ENCODE assay signal across 8 cellular contexts in genomic region chr7:112080441-112080840, GRCh38.
DNase-seq lines count a peak whose midpoint lies in the region; ATAC-seq and TF ChIP-seq lines count a peak whose summit lies in the region.

No MANE protein-coding gene starts in this region.

- H3K27ac ChIP-seq in dorsolateral prefrontal cortex: peak overlapping the region in 53 of 59 donors; percentile 5 to 80 (median 58)
- peak overlapping the region; percentile 97 for H3K27ac ChIP-seq in neutrophil
- H3K27ac ChIP-seq in neural progenitor cell: no peak overlapping the region

- no peak overlapping the region for H2AFZ ChIP-seq in neural progenitor cell (replicated peaks)

- H3K36me3 ChIP-seq in neutrophil (no peaks in the 10 kb centered on the region), neural progenitor cell (no peaks in the 10 kb centered on the region)

- no peak overlapping the region for H3K9ac ChIP-seq in neural progenitor cell

- H3K9me3 Mint-ChIP-seq in neural progenitor cell: no peaks in the 10 kb centered on the region

- H3K79me2 ChIP-seq in neural progenitor cell (ENCODE audit: low read depth): no peaks in the 10 kb centered on the region

- ATAC-seq in GM18508 (IDR thresholded peaks at IDR 0.05; ENCODE audit: insufficient read depth, unreplicated experiment) (peak; percentile 82), HG02678 (IDR thresholded peaks at IDR 0.05; ENCODE audit: unreplicated experiment) (peak; percentile 85)

- H3K36me3 Mint-ChIP-seq in neural progenitor cell: no peaks in the 10 kb centered on the region

- peaks cover 4% of the 10 kb centered on the region for H3K4me1 Mint-ChIP-seq in neural progenitor cell

- H3F3A ChIP-seq in neural progenitor cell (ENCODE audit: low read depth): no peaks in the 10 kb centered on the region

- peak; percentile 23 for DNase-seq in NCI-H187 treated with DMSO at 0.1 percent for 48 hours (lab: John Stamatoyannopoulos, UW)
- no peak for DNase-seq in dorsolateral prefrontal cortex
- no peak for DNase-seq in activated CD8-positive, alpha-beta memory T cell treated with anti-CD3 and anti-CD28 coated beads, Interleukin-2, amount 50 U/mL, for 48 hours
- no peak for DNase-seq in neural progenitor cell (ENCODE audit: low spot score)
- DNase-seq in activated naive CD4-positive, alpha-beta T cell treated with Interleukin-2 at 50 U/mL for 16 hours: no peak

- no peak overlapping the region for H3K4me3 Mint-ChIP-seq in neural progenitor cell

- no peaks in the 10 kb centered on the region for H4K20me1 ChIP-seq in neural progenitor cell (ENCODE audit: low read depth)

- H3K27me3 ChIP-seq in dorsolateral prefrontal cortex: no peaks in the 10 kb centered on the region
- H3K27me3 ChIP-seq in neutrophil: no peaks in the 10 kb centered on the region
- H3K27me3 ChIP-seq in neural progenitor cell: no peaks in the 10 kb centered on the region

- no peaks in the 10 kb centered on the region for H3K9me3 ChIP-seq in neutrophil
- no peaks in the 10 kb centered on the region for H3K9me3 ChIP-seq in neural progenitor cell (ENCODE audit: low read depth)

- intact Hi-C loops in dorsolateral prefrontal cortex (cut with DNase I): loop anchor here in 1 of 2 donors (10.0 kb wide), 1 partner anchor 124 kb away; the partner anchor contains the start of genes DOCK4 and ZNF277

- H3K4me1 ChIP-seq in neutrophil (ENCODE audit: control insufficient read depth in 1 of 2, insufficient read depth in 1 of 2, low read depth in 1 of 2, low read length in 1 of 2): peaks cover 56 to 62% of the 10 kb centered on the region in 2 experiments
- H3K4me1 ChIP-seq in neural progenitor cell: no peaks in the 10 kb centered on the region

- no peak for TF ChIP-seq CTCF in dorsolateral prefrontal cortex (IDR thresholded peaks at IDR 0.05 in 54 of 56, conservative IDR thresholded peaks at IDR 0.05 in 2 of 56; ENCODE audit: low read depth in 1 of 56, partially characterized antibody in 56 of 56)
- TF ChIP-seq CTCF in neutrophil (IDR thresholded peaks at IDR 0.05): peak; percentile 7
- TF ChIP-seq CTCF in neural progenitor cell (IDR thresholded peaks at IDR 0.05): no peak

- no peaks in the 10 kb centered on the region for H3K27me3 Mint-ChIP-seq in neural progenitor cell (ENCODE audit: insufficient read depth, low read depth)

- H3K4me2 ChIP-seq in neural progenitor cell: no peak overlapping the region

- H3K4me3 ChIP-seq in dorsolateral prefrontal cortex (no peak overlapping the region), neutrophil (ENCODE audit: low read depth in 1 of 2, low read length in 1 of 2) (peak overlapping the region; percentile 41 to 50), neural progenitor cell (no peak overlapping the region)

- H3K27ac Mint-ChIP-seq in neural progenitor cell: no peak overlapping the region

Comparison
In these comparisons a context has a peak if more than half of its experiments do, and no peak if none do; other contexts are left out.
1. H3K4me3 ChIP-seq: peak in neutrophil (2 of 2); none in dorsolateral prefrontal cortex (0 of 59) and neural progenitor cell (single experiment).